Comparison of ENCODE assay signal across 9 cellular contexts in the genomic region with DNA sequence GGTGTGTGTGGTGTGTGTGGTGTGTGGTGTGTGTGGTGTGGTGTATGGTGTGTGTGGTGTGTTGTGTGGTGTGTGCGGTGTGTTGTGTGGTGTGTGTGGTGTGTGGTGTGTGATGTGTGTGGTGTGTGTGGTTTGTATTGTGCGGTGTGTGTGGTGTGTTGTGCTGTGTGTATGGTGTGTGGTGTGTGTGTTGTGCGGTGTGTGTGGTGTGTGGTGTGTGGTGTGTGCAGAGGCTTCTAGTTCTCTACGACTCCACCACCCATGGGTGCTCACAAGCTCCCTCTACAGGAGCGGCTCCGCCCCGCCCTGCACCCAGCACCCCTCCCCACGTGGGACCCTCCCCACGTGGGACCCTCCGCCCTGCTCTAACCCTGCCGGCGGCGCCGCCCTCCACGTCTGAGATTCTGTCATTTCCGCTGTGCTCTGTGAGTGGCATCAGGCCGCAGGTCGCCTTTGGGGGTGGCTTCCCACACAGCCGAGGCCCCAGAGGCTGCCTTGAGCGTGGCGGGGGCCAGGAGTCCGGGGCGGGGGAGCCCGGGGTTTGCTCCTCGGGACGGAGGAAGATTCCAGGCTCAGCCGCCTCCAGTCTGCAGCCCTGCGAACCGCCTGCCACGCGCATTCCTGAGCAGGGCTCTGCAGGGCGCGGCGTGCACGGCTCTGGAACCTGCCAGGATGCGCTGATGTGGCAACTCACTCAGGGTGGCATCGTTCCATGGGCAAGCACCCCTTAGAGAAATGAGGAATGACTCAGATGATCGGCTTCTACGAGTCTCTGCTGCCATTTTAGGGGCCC. TPM values are rescaled to one million over a fixed set of nuclear protein-coding genes. Genes with fewer than 3 reads are reported as not detected.
A peak's percentile ranks its signal among the peaks of the same experiment; 100 is the strongest.
DNase-seq lines count a peak whose midpoint lies in the region; ATAC-seq lines count a peak whose summit lies in the region.
"Had no signal": no experiment of that assay in that cellular context is flagged by ENCODE, and none has a peak within 500 bp of the region (broad histone marks: within the 10 kb centered on the region; RNA-seq: fewer than 3 reads in every experiment).

No MANE protein-coding gene starts in this region.

- peaks cover 0 to 18% of the 10 kb centered on the region in 2 donors for H3K4me1 ChIP-seq in esophagus (ENCODE audit: control insufficient read depth in 2 of 2, insufficient read depth in 2 of 2, low read length in 1 of 2)

- no peaks in the 10 kb centered on the region for H3K9me3 ChIP-seq in esophagus (ENCODE audit: control insufficient read depth in 2 of 2, insufficient read depth in 1 of 2, low read depth in 1 of 2, low read length in 1 of 2)

- no peaks in the 10 kb centered on the region for H3K36me3 Mint-ChIP-seq in stimulated activated naive B cell treated with anti-CD40 and anti-IgM and Interleukin-4, amounts not matched to agents 10 μg/mL and 1 μg/mL and 100 μg/mL, for 72 hours

- 47 to 64% methylated on average over 39 of the region's 39 CpGs for WGBS in esophagus, 2 donors

- H3K9me3 Mint-ChIP-seq in stimulated activated naive B cell treated with anti-CD40 and anti-IgM and Interleukin-4, amounts not matched to agents 10 μg/mL and 1 μg/mL and 100 μg/mL, for 72 hours = peaks cover 0 to 6% of the 10 kb centered on the region in 2 donors

- ATAC-seq in stimulated activated naive B cell treated with anti-CD40 and anti-IgM and Interleukin-4, amounts not matched to agents 10 μg/mL and 1 μg/mL and 100 μg/mL, for 72 hours (replicated peaks) = no peak

- H3K27ac ChIP-seq in esophagus (ENCODE audit: low read depth in 2 of 2, low read length in 1 of 2) = peak overlapping the region; percentile 72 to 85
- H3K27ac ChIP-seq: C4-2B had no signal

- H3K36me3 ChIP-seq in esophagus (ENCODE audit: control insufficient read depth in 2 of 2, insufficient read depth in 2 of 2, low read length in 1 of 2) = no peaks in the 10 kb centered on the region

- peak overlapping the region; percentile 68 for H3K27ac Mint-ChIP-seq in stimulated activated naive B cell treated with anti-CD40 and anti-IgM and Interleukin-4, amounts not matched to agents 10 μg/mL and 1 μg/mL and 100 μg/mL, for 72 hours

- peak; percentile 49 for DNase-seq in activated gamma-delta T cell (lab: John Stamatoyannopoulos, UW)
- DNase-seq in activated gamma-delta T cell treated with Interleukin-2 at 50 U/mL for 16 hours = no peak
- peak; percentile 73 for DNase-seq in T1000 (lab: John Stamatoyannopoulos, UW)
- no peak for DNase-seq in stimulated activated naive B cell treated with anti-CD40 and anti-IgM and Interleukin-4, amounts not matched to agents 10 μg/mL and 1 μg/mL and 100 μg/mL, for 72 hours
- no peak for DNase-seq in RPMI8226
- no peak for DNase-seq in NCI-H2171 (lab: John Stamatoyannopoulos, UW)
- no peak for DNase-seq in stimulated activated CD4-positive, alpha-beta T cell treated with anti-CD3 and anti-CD28 coated beads, Interleukin-12 subunit alpha, Interleukin-12 subunit beta, amount 100 ng/mL, for 4 hours

- peaks cover 28 to 41% of the 10 kb centered on the region in 2 donors for H3K4me1 Mint-ChIP-seq in stimulated activated naive B cell treated with anti-CD40 and anti-IgM and Interleukin-4, amounts not matched to agents 10 μg/mL and 1 μg/mL and 100 μg/mL, for 72 hours

- H3K4me3 Mint-ChIP-seq in stimulated activated naive B cell treated with anti-CD40 and anti-IgM and Interleukin-4, amounts not matched to agents 10 μg/mL and 1 μg/mL and 100 μg/mL, for 72 hours = no peak overlapping the region

- H3K4me3 ChIP-seq in esophagus (ENCODE audit: low read depth in 1 of 2, low read length in 2 of 2) = peak overlapping the region in 1 of 2 donors; percentile 22

- H3K27me3 ChIP-seq in esophagus (ENCODE audit: control insufficient read depth in 1 of 2, insufficient read depth in 2 of 2, low read length in 2 of 2) = no peaks in the 10 kb centered on the region

- H3K27me3 Mint-ChIP-seq in stimulated activated naive B cell treated with anti-CD40 and anti-IgM and Interleukin-4, amounts not matched to agents 10 μg/mL and 1 μg/mL and 100 μg/mL, for 72 hours = peaks cover 0 to 13% of the 10 kb centered on the region in 2 donors

RNA-seq across cellular contexts. Expression of a gene that starts 37.0 kb away (rescaled TPM):
- polyA plus RNA-seq in esophagus = 100 to 1,000 TPM in 1 of 2 donors, 10 to 100 TPM in 1; 96.0 to 118 TPM

Comparison
In these comparisons a context has a peak if more than half of its experiments do, and no peak if none do; other contexts are left out.
1. DNase-seq: peak in activated gamma-delta T cell (single experiment) and T1000 (single experiment); none in activated gamma-delta T cell treated with Interleukin-2 at 50 U/mL for 16 hours (single experiment), stimulated activated naive B cell treated with anti-CD40 and anti-IgM and Interleukin-4, amounts not matched to agents 10 μg/mL and 1 μg/mL and 100 μg/mL, for 72 hours (single experiment), RPMI8226 (single experiment), NCI-H2171 (single experiment) and stimulated activated CD4-positive, alpha-beta T cell treated with anti-CD3 and anti-CD28 coated beads, Interleukin-12 subunit alpha, Interleukin-12 subunit beta, amount 100 ng/mL, for 4 hours (single experiment).